In the genomic region with DNA sequence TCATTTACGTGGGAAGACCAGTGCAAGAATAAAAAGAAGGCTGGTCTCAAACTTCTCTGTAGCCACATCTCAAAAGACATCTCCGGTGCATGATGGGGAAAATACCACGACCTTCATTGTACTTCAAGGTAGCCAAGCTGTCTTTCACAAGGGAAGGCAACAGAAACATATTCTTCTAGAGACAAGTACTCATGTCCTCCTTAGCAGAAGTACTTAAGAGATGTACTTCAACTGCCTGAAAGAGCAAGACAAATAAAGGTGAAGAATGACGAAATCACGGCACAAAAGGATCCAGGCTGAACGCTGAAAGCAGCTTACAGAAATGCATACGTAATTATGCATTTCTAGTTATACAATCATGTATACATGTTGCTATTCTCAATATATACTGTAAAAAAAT, we compare ENCODE assay signal across 21 cellular contexts.
"Had no signal": no experiment of that assay in that cellular context is flagged by ENCODE, and none has a peak within 500 bp of the region (broad histone marks: within the 10 kb centered on the region; RNA-seq: fewer than 3 reads in every experiment).

No MANE protein-coding gene starts in this region.

- H3K4me3 ChIP-seq: ovary, right atrium auricular region, sigmoid colon, skin epidermis, stomach, thoracic aorta had no signal

- DNase-seq: dermis blood vessel endothelial cell; effector CD4-positive, alpha-beta T cell; endodermal cell; erythroblast; foreskin keratinocyte; kidney glomerular epithelial cell; natural killer cell; nucleus accumbens; ovary; sigmoid colon; stimulated activated CD4-positive, alpha-beta T cell treated with anti-CD3 and anti-CD28 coated beads, Interleukin-12 subunit alpha, Interleukin-12 subunit beta, amount 100 ng/mL, for 4 hours; stimulated activated naive CD4-positive, alpha-beta T cell; stomach; substantia nigra; trophoblast cell had no signal

- H3K9me3 ChIP-seq: ovary, right atrium auricular region, sigmoid colon, stomach, thoracic aorta had no signal

- H3K27me3 ChIP-seq: foreskin keratinocyte, ovary, right atrium auricular region, sigmoid colon had no signal

- ATAC-seq: foreskin keratinocyte, natural killer cell had no signal

- H3K4me1 ChIP-seq: foreskin keratinocyte had no signal

- H3K9me3 Mint-ChIP-seq: endodermal cell, memory B cell, mesothelial cell of epicardium, natural killer cell, neural crest cell had no signal

- H3K27me3 Mint-ChIP-seq: memory B cell had no signal

- H3K4me3 Mint-ChIP-seq: endodermal cell, memory B cell, mesothelial cell of epicardium, natural killer cell, neural crest cell had no signal

- H3K27ac ChIP-seq: foreskin keratinocyte, ovary, right atrium auricular region, sigmoid colon, skin epidermis, stomach, thoracic aorta had no signal

- H3K36me3 Mint-ChIP-seq: memory B cell, mesothelial cell of epicardium, natural killer cell had no signal

- H3K27ac Mint-ChIP-seq: endodermal cell, memory B cell, mesothelial cell of epicardium had no signal

- H3K36me3 ChIP-seq: ovary, sigmoid colon, stomach, thoracic aorta had no signal
